ENCODE assay signal across 9 cellular contexts in the genomic region with DNA sequence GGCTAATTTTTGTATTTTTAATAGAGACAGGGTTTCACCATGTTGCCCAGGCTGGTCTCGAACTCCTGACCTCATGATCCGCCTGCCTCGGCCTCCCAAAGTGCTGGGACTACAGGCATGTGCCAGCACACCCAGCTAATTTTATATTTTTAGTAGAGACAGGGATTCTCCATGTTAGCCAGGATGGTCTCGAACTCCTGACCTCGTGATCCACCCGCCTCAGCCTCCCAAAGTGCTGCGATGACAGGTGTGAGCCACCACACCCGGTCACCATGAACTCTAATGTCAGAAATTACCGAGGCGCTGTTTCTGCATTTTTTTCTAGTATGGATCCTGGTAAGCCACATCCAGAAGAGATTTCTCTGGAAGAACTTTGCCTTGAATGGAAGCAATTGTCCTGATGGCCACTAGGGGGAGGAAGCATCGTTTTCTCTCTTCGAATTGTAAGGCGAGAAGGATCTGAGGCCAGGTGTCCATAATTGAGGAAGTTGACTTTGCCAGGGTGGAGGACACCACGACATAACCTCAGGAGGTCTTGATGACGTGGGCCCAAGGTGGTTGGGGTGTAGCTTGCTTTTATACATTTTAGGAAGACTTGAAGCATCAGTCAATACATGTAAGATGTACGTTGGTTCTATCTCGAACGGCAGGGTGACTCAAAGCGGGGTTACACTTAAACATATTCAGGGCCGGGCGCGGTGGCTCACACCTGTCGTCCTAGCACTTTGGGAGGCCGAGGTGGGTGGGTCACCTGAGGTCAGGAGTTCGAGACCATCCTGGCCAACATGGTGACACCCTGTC. TPM values are rescaled to one million over a fixed set of nuclear protein-coding genes. Genes with fewer than 3 reads are reported as not detected.
DNase-seq lines count a peak whose midpoint lies in the region; TF ChIP-seq lines count a peak whose summit lies in the region.
"Not testable (repeated sequence)": the region's sequence is repeated elsewhere in the genome, so short reads cannot be mapped to it uniquely, and the experiment has no call there.
"Had no signal": no experiment of that assay in that cellular context is flagged by ENCODE, and none has a peak within 500 bp of the region (broad histone marks: within the 10 kb centered on the region; RNA-seq: fewer than 3 reads in every experiment).

No MANE protein-coding gene starts in this region.

- not testable (repeated sequence) for H2BK15ac ChIP-seq in mesenchymal stem cell (ENCODE audit: low read depth, poor library complexity, severe bottlenecking)

- not testable (repeated sequence) for H3K4me3 ChIP-seq in Caco-2 (ENCODE audit: low read depth, low read length); HAP-1; SJCRH30; fibroblast of mammary gland (ENCODE audit: control insufficient read depth, low read depth, low read length); mesenchymal stem cell (ENCODE audit: insufficient read depth in 1 of 2, low read depth in 1 of 2, low read length in 2 of 2)

- H2BK120ac ChIP-seq in mesenchymal stem cell (ENCODE audit: low read depth, low read length): not testable (repeated sequence)

- H3K4me1 Mint-ChIP-seq in Caco-2 (ENCODE audit: low read depth, unreplicated experiment): not testable (repeated sequence)

- CTCF ChIA-PET in Caco-2 (lab: Charles Lee): not testable (repeated sequence)

- DNase-seq in Caco-2: peak in 1 of 2 experiments; percentile 27
- peak; percentile 45 to 51 for DNase-seq in HAP-1 (ENCODE audit: low spot score in 2 of 2)
- DNase-seq in NCI-H2029 treated with DMSO at 0.1 percent for 48 hours (lab: John Stamatoyannopoulos, UW): peak; percentile 15
- peak; percentile 43 to 77 for DNase-seq in SJCRH30
- peak; percentile 14 for DNase-seq in activated naive CD4-positive, alpha-beta T cell treated with Interleukin-2 at 50 U/mL for 16 hours
- peak; percentile 62 for DNase-seq in fibroblast of mammary gland (ENCODE audit: low read depth)
- peak; percentile 49 for DNase-seq in mesenchymal stem cell
- DNase-seq in stimulated activated naive CD4-positive, alpha-beta T cell treated with Interleukin-2 at 50 U/mL for 16 hours (lab: John Stamatoyannopoulos, UW): peak; percentile 12

- not testable (repeated sequence) for H3K18ac ChIP-seq in mesenchymal stem cell (ENCODE audit: low read depth in 1 of 2, low read length in 2 of 2)

- H4K91ac ChIP-seq in mesenchymal stem cell (ENCODE audit: low read length): not testable (repeated sequence)

- not testable (repeated sequence) for H4K8ac ChIP-seq in mesenchymal stem cell (ENCODE audit: low read length)

- intact Hi-C loops in Caco-2 (cut with micrococcal nuclease; ENCODE audit: unreplicated experiment): loop anchor here (2.0 kb wide), 1 partner anchor 941 kb away; no protein-coding TSS in a partner anchor

- not testable (repeated sequence) for H3K9me3 ChIP-seq in Caco-2; HAP-1; SJCRH30 (replicated peaks); mesenchymal stem cell (ENCODE audit: control insufficient read depth, low read length)

- POLR2A ChIA-PET in Caco-2 (lab: Charles Lee): not testable (repeated sequence)

- TF ChIP-seq CTCF in Caco-2 (IDR thresholded peaks at IDR 0.05; ENCODE audit: insufficient read depth in 1 of 2, low read depth in 1 of 2, low read length in 1 of 2, severe bottlenecking in 1 of 2, unreplicated experiment in 1 of 2) (peak; percentile 47 to 61), fibroblast of mammary gland (conservative IDR thresholded peaks at IDR 0.05; ENCODE audit: control insufficient read depth, insufficient read depth, low read depth, low read length) (peak; percentile 84)

- not testable (repeated sequence) for H3K23ac ChIP-seq in mesenchymal stem cell (ENCODE audit: low read length in 2 of 2)

- not testable (repeated sequence) for H3K4ac ChIP-seq in mesenchymal stem cell (ENCODE audit: low read depth in 1 of 2, low read length in 2 of 2)

- not testable (repeated sequence) for H2BK5ac ChIP-seq in mesenchymal stem cell (ENCODE audit: low read depth, low read length, poor library complexity, severe bottlenecking)

- not testable (repeated sequence) for H2AK5ac ChIP-seq in mesenchymal stem cell (ENCODE audit: low read length, severe bottlenecking)

- peaks cover 11% of the 10 kb centered on the region for H3K9me3 Mint-ChIP-seq in Caco-2 (ENCODE audit: unreplicated experiment)

- not testable (repeated sequence) for H3K4me1 ChIP-seq in Caco-2; HAP-1; SJCRH30; mesenchymal stem cell (ENCODE audit: control insufficient read depth, insufficient read depth, low read depth, low read length)

- H2AFZ ChIP-seq in mesenchymal stem cell (ENCODE audit: low read depth, low read length): not testable (repeated sequence)

- not testable (repeated sequence) for H3K4me2 ChIP-seq in mesenchymal stem cell (ENCODE audit: low read length, poor library complexity, severe bottlenecking)

- H3K27me3 ChIP-seq in Caco-2 (replicated peaks; ENCODE audit: control insufficient read depth, insufficient read depth, low read length); HAP-1 (ENCODE audit: low read depth); SJCRH30; mesenchymal stem cell (ENCODE audit: control insufficient read depth in 1 of 2, insufficient read depth in 1 of 2, low read length in 2 of 2): not testable (repeated sequence)

- not testable (repeated sequence) for BruUV-seq in Caco-2 (replicated peaks; lab: Mats Ljungman, UMichigan)

- not testable (repeated sequence) for H3K36me3 ChIP-seq in Caco-2 (ENCODE audit: control insufficient read depth, insufficient read depth, low read length); HAP-1 (replicated peaks); SJCRH30; mesenchymal stem cell (ENCODE audit: control insufficient read depth in 1 of 2, insufficient read depth in 2 of 2, low read depth in 1 of 2, low read length in 2 of 2)

- 75% methylated on average over 25 of the region's 25 CpGs for WGBS in mesenchymal stem cell

- H3K27ac Mint-ChIP-seq in Caco-2 (ENCODE audit: unreplicated experiment): not testable (repeated sequence)

- in situ Hi-C loops in HAP-1 (cut with MboI; ENCODE audit: low sequenced_read_pairs): loop anchor here (10.0 kb wide), 2 partner anchors 953 to 1173 kb away; a partner anchor contains a TSS

- not testable (repeated sequence) for H3K14ac ChIP-seq in mesenchymal stem cell (ENCODE audit: low read length in 2 of 2)

- not testable (repeated sequence) for H3K27me3 Mint-ChIP-seq in Caco-2 (ENCODE audit: insufficient read depth, unreplicated experiment)

- H3K79me1 ChIP-seq in mesenchymal stem cell (replicated peaks; ENCODE audit: low read length, poor library complexity, severe bottlenecking): not testable (repeated sequence)

- H3K4me3 Mint-ChIP-seq in Caco-2 (ENCODE audit: unreplicated experiment): not testable (repeated sequence)

- H2BK12ac ChIP-seq in mesenchymal stem cell (ENCODE audit: low read length in 2 of 2): not testable (repeated sequence)

- not testable (repeated sequence) for H3K9ac ChIP-seq in mesenchymal stem cell (ENCODE audit: low read length)

- not testable (repeated sequence) for H3K36me3 Mint-ChIP-seq in Caco-2 (ENCODE audit: insufficient read depth, unreplicated experiment)

- H3K27ac ChIP-seq in SJCRH30; mesenchymal stem cell (ENCODE audit: low read length, poor library complexity, severe bottlenecking): not testable (repeated sequence)

RNA-seq across cellular contexts. Expression of a gene that starts 37.4 kb away (rescaled TPM):
- total RNA-seq in Caco-2 (2022): not detected in 2 replicates
- not detected in 2 replicates for total RNA-seq in SJCRH30 (2014; rRNA removed; shearing (Covaris generic))
- 0.04 TPM for polyA plus RNA-seq in mesenchymal stem cell (2013, experiment 1 of 2)
- polyA plus RNA-seq in mesenchymal stem cell (2013, experiment 2 of 2): 0.04 TPM
- total RNA-seq: skeletal muscle tissue had no signal
